In the genomic region with DNA sequence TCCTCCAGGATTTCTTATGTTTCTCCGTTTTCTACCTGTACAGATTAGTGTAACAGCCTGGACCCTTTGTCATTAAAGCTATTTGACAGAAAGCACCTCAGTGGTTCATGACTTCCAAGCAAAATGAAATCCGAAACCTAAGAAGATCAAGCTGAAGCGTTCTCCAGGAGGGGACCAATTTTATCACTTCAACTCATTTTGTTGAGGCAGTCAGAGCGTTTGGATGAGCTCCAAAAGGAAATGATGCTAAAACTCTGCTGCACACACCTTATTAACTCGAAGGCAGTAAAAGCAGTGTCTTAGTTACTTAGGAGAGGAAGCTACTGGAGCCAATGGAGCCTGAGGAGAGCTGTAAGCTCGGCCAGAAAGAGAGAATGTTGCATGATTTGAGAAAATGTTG, we compare ENCODE assay signal across 15 cellular contexts.
DNase-seq lines count a peak whose midpoint lies in the region; TF ChIP-seq lines count a peak whose summit lies in the region.
"Had no signal": no experiment of that assay in that cellular context is flagged by ENCODE, and none has a peak within 500 bp of the region (broad histone marks: within the 10 kb centered on the region; RNA-seq: fewer than 3 reads in every experiment).

No MANE protein-coding gene starts in this region.

- no peak overlapping the region for H2AFZ ChIP-seq in neural progenitor cell (replicated peaks)

- peaks cover 4% of the 10 kb centered on the region for H3F3A ChIP-seq in neural progenitor cell (ENCODE audit: low read depth)

- peak overlapping the region; percentile 34 for H3K27ac ChIP-seq in neural progenitor cell
- H3K27ac ChIP-seq: A549 had no signal

- no peaks in the 10 kb centered on the region for H3K9me3 ChIP-seq in neural progenitor cell (ENCODE audit: low read depth)
- H3K9me3 ChIP-seq: A549, Caco-2 had no signal

- no peaks in the 10 kb centered on the region for H3K27me3 ChIP-seq in neural progenitor cell

- no peak overlapping the region for H3K4me3 ChIP-seq in neural progenitor cell
- H3K4me3 ChIP-seq: A549 had no signal

- peaks cover 13% of the 10 kb centered on the region for H3K4me1 Mint-ChIP-seq in neural progenitor cell
- H3K4me1 Mint-ChIP-seq: CD14-positive monocyte had no signal

- peaks cover 7% of the 10 kb centered on the region for H3K4me1 ChIP-seq in neural progenitor cell
- H3K4me1 ChIP-seq: A549, Caco-2 had no signal

- H3K27ac Mint-ChIP-seq in neural progenitor cell: no peak overlapping the region
- H3K27ac Mint-ChIP-seq: CD14-positive monocyte had no signal

- peaks cover 15% of the 10 kb centered on the region for H3K9me3 Mint-ChIP-seq in neural progenitor cell

- no peak for TF ChIP-seq CTCF in neural progenitor cell (IDR thresholded peaks at IDR 0.05)

- H3K27me3 Mint-ChIP-seq in neural progenitor cell (ENCODE audit: insufficient read depth, low read depth): peaks cover 4% of the 10 kb centered on the region

- DNase-seq in NCI-H1436 (lab: John Stamatoyannopoulos, UW) (peak; percentile 0), NCI-H1436 treated with DMSO at 0.1 percent for 48 hours (lab: John Stamatoyannopoulos, UW) (no peak), NCI-H1105 treated with DMSO at 0.1 percent for 48 hours (lab: John Stamatoyannopoulos, UW) (peak; percentile 88), NCI-H460 (ENCODE audit: extremely low read depth, low read depth) (peak; percentile 26), neural progenitor cell (ENCODE audit: low spot score) (no peak), NCI-H446 (lab: John Stamatoyannopoulos, UW) (no peak), iPS-NIHi11 (ENCODE audit: low spot score) (no peak), NCI-H146 treated with DMSO at 0.1 percent for 48 hours (lab: John Stamatoyannopoulos, UW; ENCODE audit: unreplicated experiment) (no peak)
- DNase-seq: Caco-2, GF-D8, NCI-H1048, NCI-H774, SIG-M5 had no signal

- no peaks in the 10 kb centered on the region for H4K20me1 ChIP-seq in neural progenitor cell (ENCODE audit: low read depth)

- H3K36me3 Mint-ChIP-seq in neural progenitor cell: peaks cover 39% of the 10 kb centered on the region
- H3K36me3 Mint-ChIP-seq: CD14-positive monocyte had no signal

- no peak overlapping the region for H3K9ac ChIP-seq in neural progenitor cell

- peaks cover 6% of the 10 kb centered on the region for H3K36me3 ChIP-seq in neural progenitor cell

- no peaks in the 10 kb centered on the region for H3K79me2 ChIP-seq in neural progenitor cell (ENCODE audit: low read depth)

- H3K4me2 ChIP-seq in neural progenitor cell: no peak overlapping the region
- H3K4me2 ChIP-seq: A549 had no signal

- no peak overlapping the region for H3K4me3 Mint-ChIP-seq in neural progenitor cell
- H3K4me3 Mint-ChIP-seq: CD14-positive monocyte had no signal

Comparison
In these comparisons a context has a peak if more than half of its experiments do, and no peak if none do; other contexts are left out.
1. DNase-seq: peak in NCI-H1436 (single experiment), NCI-H1105 treated with DMSO at 0.1 percent for 48 hours (single experiment) and NCI-H460 (single experiment); none in NCI-H1436 treated with DMSO at 0.1 percent for 48 hours (single experiment), neural progenitor cell (single experiment), NCI-H446 (0 of 2), iPS-NIHi11 (single experiment) and NCI-H146 treated with DMSO at 0.1 percent for 48 hours (single experiment).